In the genomic region with DNA sequence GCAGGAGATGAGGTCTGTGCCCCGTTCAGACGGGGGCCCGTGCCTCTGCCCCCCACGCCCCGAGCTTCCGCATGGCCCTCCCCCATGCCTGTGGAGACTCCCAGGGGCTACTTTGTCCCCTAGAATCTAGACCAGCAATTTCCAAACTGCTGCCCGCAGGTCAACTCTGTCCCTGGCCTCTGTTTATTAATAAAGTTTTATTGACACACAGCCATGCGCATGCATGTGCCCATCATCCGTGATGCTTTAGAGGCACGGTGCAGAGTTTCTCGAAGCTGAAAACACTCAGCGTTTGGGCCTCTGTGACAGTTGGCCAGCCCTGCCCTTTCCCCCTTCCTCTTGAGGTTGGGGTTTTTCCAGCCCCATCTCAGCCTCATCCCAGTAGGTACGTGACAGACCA, we compare ENCODE assay signal across 29 cellular contexts.
"Had no signal": no experiment of that assay in that cellular context is flagged by ENCODE, and none has a peak within 500 bp of the region (broad histone marks: within the 10 kb centered on the region; RNA-seq: fewer than 3 reads in every experiment).

No MANE protein-coding gene starts in this region.

- H3K4me3 ChIP-seq: ascending aorta had no signal

- H3K27ac ChIP-seq: ascending aorta, VCaP had no signal

- FAIRE-seq: bronchial epithelial cell, TTC549 had no signal

- H3K27me3 ChIP-seq: ascending aorta had no signal

- H3K9me3 ChIP-seq: ascending aorta had no signal

- DNase-seq: activated CD4-positive, alpha-beta memory T cell treated with anti-CD3 and anti-CD28 coated beads, Interleukin-2, amount 10 ng/mL, durations not matched to agents 7 days and 5 days; activated CD4-positive, alpha-beta T cell treated with anti-CD3 and anti-CD28 coated beads for 1 hour; activated CD4-positive, alpha-beta T cell treated with anti-CD3 and anti-CD28 coated beads for 36 hours; activated CD4-positive, alpha-beta T cell treated with anti-CD3 and anti-CD28 coated beads for 48 hours; activated CD4-positive, alpha-beta T cell treated with anti-CD3 and anti-CD28 coated beads, Interleukin-2, amount 10 ng/mL, durations not matched to agents 7 days and 5 days; activated CD4-positive, alpha-beta T cell treated with anti-CD3 and anti-CD28 coated beads, Interleukin-2, amount 50 U/mL, for 48 hours; activated CD4-positive, CD25-positive, alpha-beta regulatory T cell; activated CD8-positive, alpha-beta memory T cell treated with anti-CD3 and anti-CD28 coated beads for 24 hours; activated CD8-positive, alpha-beta memory T cell treated with anti-CD3 and anti-CD28 coated beads, Interleukin-2, amount 10 ng/mL, durations not matched to agents 7 days and 5 days; activated CD8-positive, alpha-beta memory T cell treated with anti-CD3 and anti-CD28 coated beads, Interleukin-2, amount 50 U/mL, for 48 hours; activated CD8-positive, alpha-beta T cell treated with anti-CD3 and anti-CD28 coated beads, Interleukin-2, amount 10 ng/mL, durations not matched to agents 7 days and 5 days; activated effector memory CD4-positive, alpha-beta T cell treated with Interleukin-2 at 50 U/mL for 16 hours; activated gamma-delta T cell; activated naive CD4-positive, alpha-beta T cell treated with anti-CD3 and anti-CD28 coated beads, Interleukin-2, amount 10 ng/mL, durations not matched to agents 7 days and 5 days; activated naive CD4-positive, alpha-beta T cell treated with Interleukin-2 at 50 U/mL for 16 hours; activated naive CD8-positive, alpha-beta T cell treated with anti-CD3 and anti-CD28 coated beads, Interleukin-2, amount 10 ng/mL, durations not matched to agents 7 days and 5 days; activated naive CD8-positive, alpha-beta T cell treated with anti-CD3 and anti-CD28 coated beads, Interleukin-2, amount 50 U/mL, for 24 hours; activated T-cell treated with anti-CD3 and anti-CD28 coated beads, Interleukin-2, amount 50 U/mL, for 24 hours; activated T-cell treated with anti-CD3 and anti-CD28 coated beads, Interleukin-2, amount 50 U/mL, for 48 hours; amygdala; anterior cingulate cortex; central memory CD4-positive, alpha-beta T cell; T-helper 2 cell; T-helper 9 cell had no signal

- ATAC-seq: activated CD4-positive, alpha-beta T cell treated with anti-CD3 and anti-CD28 coated beads for 36 hours; activated CD4-positive, CD25-positive, alpha-beta regulatory T cell treated with anti-CD3 and anti-CD28 coated beads, Interleukin-2, amount 50 U/mL, for 24 hours; activated CD8-positive, alpha-beta memory T cell treated with anti-CD3 and anti-CD28 coated beads, Interleukin-2, amount 10 ng/mL, durations not matched to agents 7 days and 5 days; activated CD8-positive, alpha-beta T cell treated with anti-CD3 and anti-CD28 coated beads, Interleukin-2, amount 10 ng/mL, durations not matched to agents 7 days and 5 days; activated naive CD8-positive, alpha-beta T cell treated with anti-CD3 and anti-CD28 coated beads, Interleukin-2, amount 50 U/mL, for 24 hours had no signal
